ENCODE assay signal across 12 cellular contexts in genomic region chr2:233408366-233409285, GRCh38. TPM values are rescaled to one million over a fixed set of nuclear protein-coding genes. Genes with fewer than 3 reads are reported as not detected.
DNase-seq lines count a peak whose midpoint lies in the region; ATAC-seq and TF ChIP-seq lines count a peak whose summit lies in the region.
"Had no signal": no experiment of that assay in that cellular context is flagged by ENCODE, and none has a peak within 500 bp of the region (broad histone marks: within the 10 kb centered on the region; RNA-seq: fewer than 3 reads in every experiment).

No MANE protein-coding gene starts in this region.

- H3K9ac ChIP-seq in subcutaneous abdominal adipose tissue (ENCODE audit: low read length in 5 of 5), result peak overlapping the region in 1 of 5 donors; percentile 28

- no peak overlapping the region for H3K4me3 ChIP-seq in hepatocyte
- H3K4me3 ChIP-seq in subcutaneous abdominal adipose tissue (ENCODE audit: low read depth in 1 of 5, low read length in 5 of 5), result no peak overlapping the region
- H3K4me3 ChIP-seq: GM23338, tibial nerve had no signal

- no peaks in the 10 kb centered on the region for H3K9me2 ChIP-seq in hepatocyte (replicated peaks; ENCODE audit: insufficient read depth)

- H3K27me3 ChIP-seq in hepatocyte (no peaks in the 10 kb centered on the region), subcutaneous abdominal adipose tissue (ENCODE audit: control insufficient read depth in 5 of 5, insufficient read depth in 4 of 5, low read length in 5 of 5) (no peaks in the 10 kb centered on the region)
- H3K27me3 ChIP-seq: tibial nerve had no signal

- TF ChIP-seq POLR2A in GM18505 (IDR thresholded peaks at IDR 0.05; ENCODE audit: borderline replicate concordance, extremely low read depth, insufficient read depth, insufficient read length), result no peak

- peaks cover 17% of the 10 kb centered on the region for H3K9me3 Mint-ChIP-seq in activated T-cell treated with anti-CD3 and anti-CD28 coated beads, Interleukin-2, amount 50 U/mL, for 24 hours

- WGBS in hepatocyte (ENCODE audit: low lambda C conversion rate, missing lambda C conversion rate), result 62% methylated on average over 9 of the region's 9 CpGs

- no peak for TF ChIP-seq CTCF in hepatocyte (IDR thresholded peaks at IDR 0.05; ENCODE audit: poor library complexity)

- no peaks in the 10 kb centered on the region for H4K20me1 ChIP-seq in hepatocyte (ENCODE audit: insufficient read depth, poor library complexity, severe bottlenecking)

- H3K36me3 ChIP-seq in hepatocyte (replicated peaks; ENCODE audit: insufficient read depth, low read depth), result no peaks in the 10 kb centered on the region
- H3K36me3 ChIP-seq in subcutaneous abdominal adipose tissue (ENCODE audit: control insufficient read depth in 5 of 5, insufficient read depth in 5 of 5, low read length in 5 of 5), result peaks cover 0 to 7% (median 0%) of the 10 kb centered on the region in 5 donors

- H3K4me3 Mint-ChIP-seq in activated T-cell treated with anti-CD3 and anti-CD28 coated beads, Interleukin-2, amount 50 U/mL, for 24 hours, result no peak overlapping the region
- H3K4me3 Mint-ChIP-seq: GM23338, nephron had no signal

- peak overlapping the region; percentile 47 for H3K27ac Mint-ChIP-seq in activated T-cell treated with anti-CD3 and anti-CD28 coated beads, Interleukin-2, amount 50 U/mL, for 24 hours
- H3K27ac Mint-ChIP-seq: GM23338, nephron had no signal

- H3K4me1 ChIP-seq in hepatocyte (ENCODE audit: insufficient read depth) (peaks cover 3% of the 10 kb centered on the region), subcutaneous abdominal adipose tissue (ENCODE audit: control insufficient read depth in 5 of 5, insufficient read depth in 5 of 5, low read length in 5 of 5) (peaks cover 0 to 39% (median 30%) of the 10 kb centered on the region in 5 donors)

- peaks cover 9% of the 10 kb centered on the region for H3K79me2 ChIP-seq in hepatocyte

- ATAC-seq in GM19397 (IDR thresholded peaks at IDR 0.05; ENCODE audit: unreplicated experiment) (no peak), GM18505 (IDR thresholded peaks at IDR 0.05; ENCODE audit: unreplicated experiment) (no peak)
- ATAC-seq: GM23338 had no signal

- H3K27me3 Mint-ChIP-seq in activated T-cell treated with anti-CD3 and anti-CD28 coated beads, Interleukin-2, amount 50 U/mL, for 24 hours, result no peaks in the 10 kb centered on the region

- peaks cover 3% of the 10 kb centered on the region for H3K9me3 ChIP-seq in hepatocyte (ENCODE audit: low read depth)
- peaks cover 0 to 10% (median 0%) of the 10 kb centered on the region in 5 donors for H3K9me3 ChIP-seq in subcutaneous abdominal adipose tissue (ENCODE audit: control insufficient read depth in 5 of 5, low read length in 5 of 5)

- H3K4me2 ChIP-seq in hepatocyte, result no peak overlapping the region
- H3K4me2 ChIP-seq: GM23338 had no signal

- DNase-seq in activated T-cell treated with anti-CD3 and anti-CD28 coated beads, Interleukin-2, amount 50 U/mL, for 24 hours, result no peak
- no peak for DNase-seq in activated T-cell treated with anti-CD3 and anti-CD28 coated beads, Interleukin-2, amount 50 U/mL, for 48 hours
- DNase-seq in NCI-H524 (lab: John Stamatoyannopoulos, UW) (peak; percentile 10 to 58), hepatocyte (ENCODE audit: low spot score) (no peak), SKM-1 (lab: John Stamatoyannopoulos, UW; ENCODE audit: unreplicated experiment) (no peak)
- DNase-seq: hippocampal formation had no signal

- H3K27ac ChIP-seq in hepatocyte, result peak overlapping the region; percentile 15
- H3K27ac ChIP-seq in subcutaneous abdominal adipose tissue (ENCODE audit: low read depth, low read length), result peak overlapping the region; percentile 16

- H3K36me3 Mint-ChIP-seq in activated T-cell treated with anti-CD3 and anti-CD28 coated beads, Interleukin-2, amount 50 U/mL, for 24 hours (ENCODE audit: low read depth), result peaks cover 82% of the 10 kb centered on the region

- H2AFZ ChIP-seq in hepatocyte, result no peak overlapping the region
- H2AFZ ChIP-seq: GM23338 had no signal

- peaks cover 69% of the 10 kb centered on the region for H3K4me1 Mint-ChIP-seq in activated T-cell treated with anti-CD3 and anti-CD28 coated beads, Interleukin-2, amount 50 U/mL, for 24 hours (ENCODE audit: low read depth)
- H3K4me1 Mint-ChIP-seq: GM23338 had no signal

RNA-seq across cellular contexts. Expression of gene DGKD, which starts 54.3 kb away (rescaled TPM):
- 14.2 and 15.2 TPM in 2 replicates for total RNA-seq in hepatocyte
- 13.6 and 14.3 TPM in 2 replicates for polyA plus RNA-seq in hepatocyte

Comparison
In these comparisons a context has a peak if more than half of its experiments do, and no peak if none do; other contexts are left out.
1. DNase-seq: peak in NCI-H524 (2 of 2); none in activated T-cell treated with anti-CD3 and anti-CD28 coated beads, Interleukin-2, amount 50 U/mL, for 24 hours (single experiment), activated T-cell treated with anti-CD3 and anti-CD28 coated beads, Interleukin-2, amount 50 U/mL, for 48 hours (0 of 2), hepatocyte (single experiment) and SKM-1 (single experiment).